1 cellular context compared by ENCODE assay signal in the genomic region with DNA sequence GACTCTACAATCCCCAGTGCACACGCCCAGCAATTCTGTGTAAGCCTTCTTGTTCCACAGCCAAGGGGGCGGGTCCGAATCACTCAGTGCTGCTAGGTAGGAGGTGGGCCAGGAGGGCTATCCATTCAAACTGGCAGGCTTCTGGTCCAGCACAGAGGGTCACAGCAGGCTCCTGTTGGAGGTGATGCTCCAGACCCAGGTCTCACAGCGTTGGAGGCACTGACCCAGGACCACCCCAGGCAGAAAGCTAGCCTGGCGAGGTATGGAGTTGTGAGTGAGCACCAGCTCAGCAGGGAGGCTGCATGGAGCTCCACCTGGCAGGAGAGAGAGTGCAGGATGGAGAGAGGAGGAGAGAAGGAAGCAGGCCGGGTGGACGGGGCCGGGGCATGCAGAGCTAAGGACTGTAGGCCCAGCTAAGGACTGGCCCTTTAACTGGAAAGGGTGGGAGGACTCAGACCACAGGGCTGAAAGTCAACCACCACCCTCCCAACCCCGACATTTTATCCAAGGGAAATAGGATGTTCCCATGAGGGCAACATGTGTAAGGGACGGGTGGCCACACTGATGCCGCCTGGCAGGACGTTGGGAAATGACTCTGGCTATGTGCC.
TF ChIP-seq lines count a peak whose summit lies in the region.

No MANE protein-coding gene starts in this region.

TF ChIP-seq in K562, 482 proteins besides CTCF, POLR2A, EP300 and RAD21 (continued from another document):
- TF ChIP-seq, protein P1, sequence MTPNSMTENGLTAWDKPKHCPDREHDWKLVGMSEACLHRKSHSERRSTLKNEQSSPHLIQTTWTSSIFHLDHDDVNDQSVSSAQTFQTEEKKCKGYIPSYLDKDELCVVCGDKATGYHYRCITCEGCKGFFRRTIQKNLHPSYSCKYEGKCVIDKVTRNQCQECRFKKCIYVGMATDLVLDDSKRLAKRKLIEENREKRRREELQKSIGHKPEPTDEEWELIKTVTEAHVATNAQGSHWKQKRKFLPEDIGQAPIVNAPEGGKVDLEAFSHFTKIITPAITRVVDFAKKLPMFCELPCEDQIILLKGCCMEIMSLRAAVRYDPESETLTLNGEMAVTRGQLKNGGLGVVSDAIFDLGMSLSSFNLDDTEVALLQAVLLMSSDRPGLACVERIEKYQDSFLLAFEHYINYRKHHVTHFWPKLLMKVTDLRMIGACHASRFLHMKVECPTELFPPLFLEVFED (CRISPR knock-in tag; conservative IDR thresholded peaks at IDR 0.05), result no peak
- TF ChIP-seq DACH1 (IDR thresholded peaks at IDR 0.05; ENCODE audit: partially characterized antibody) (no peak), ZNF655 (CRISPR knock-in tag; IDR thresholded peaks at IDR 0.05) (no peak), ZNF695 (CRISPR knock-in tag; IDR thresholded peaks at IDR 0.05) (no peak), NFXL1 (CRISPR knock-in tag; IDR thresholded peaks at IDR 0.05) (no peak), ZBTB7A (IDR thresholded peaks at IDR 0.05; ENCODE audit: borderline replicate concordance, control insufficient read depth, low read depth, low read length) (no peak), ZHX1 (conservative IDR thresholded peaks at IDR 0.05; ENCODE audit: low read length) (no peak), NR2C2 (CRISPR knock-in tag; IDR thresholded peaks at IDR 0.05) (no peak), NR2C2 (tag; IDR thresholded peaks at IDR 0.05) (no peak), MYC (IDR thresholded peaks at IDR 0.05; ENCODE audit: low read depth, low read length) (no peak), MYC (CRISPR knock-in tag; IDR thresholded peaks at IDR 0.05; ENCODE audit: borderline replicate concordance, low read depth) (no peak), WHSC1 (IDR thresholded peaks at IDR 0.05; ENCODE audit: low read length) (no peak), ZNF146 (CRISPR knock-in tag; IDR thresholded peaks at IDR 0.05; ENCODE audit: unreplicated experiment) (no peak), ZNF282 (CRISPR knock-in tag; IDR thresholded peaks at IDR 0.05) (no peak), BRF1 (IDR thresholded peaks at IDR 0.05; ENCODE audit: borderline replicate concordance, extremely low read depth, insufficient read length) (no peak)
TF ChIP-seq in K562: peak in this region for 0.
